8 cellular contexts compared by ENCODE assay signal in the genomic region with DNA sequence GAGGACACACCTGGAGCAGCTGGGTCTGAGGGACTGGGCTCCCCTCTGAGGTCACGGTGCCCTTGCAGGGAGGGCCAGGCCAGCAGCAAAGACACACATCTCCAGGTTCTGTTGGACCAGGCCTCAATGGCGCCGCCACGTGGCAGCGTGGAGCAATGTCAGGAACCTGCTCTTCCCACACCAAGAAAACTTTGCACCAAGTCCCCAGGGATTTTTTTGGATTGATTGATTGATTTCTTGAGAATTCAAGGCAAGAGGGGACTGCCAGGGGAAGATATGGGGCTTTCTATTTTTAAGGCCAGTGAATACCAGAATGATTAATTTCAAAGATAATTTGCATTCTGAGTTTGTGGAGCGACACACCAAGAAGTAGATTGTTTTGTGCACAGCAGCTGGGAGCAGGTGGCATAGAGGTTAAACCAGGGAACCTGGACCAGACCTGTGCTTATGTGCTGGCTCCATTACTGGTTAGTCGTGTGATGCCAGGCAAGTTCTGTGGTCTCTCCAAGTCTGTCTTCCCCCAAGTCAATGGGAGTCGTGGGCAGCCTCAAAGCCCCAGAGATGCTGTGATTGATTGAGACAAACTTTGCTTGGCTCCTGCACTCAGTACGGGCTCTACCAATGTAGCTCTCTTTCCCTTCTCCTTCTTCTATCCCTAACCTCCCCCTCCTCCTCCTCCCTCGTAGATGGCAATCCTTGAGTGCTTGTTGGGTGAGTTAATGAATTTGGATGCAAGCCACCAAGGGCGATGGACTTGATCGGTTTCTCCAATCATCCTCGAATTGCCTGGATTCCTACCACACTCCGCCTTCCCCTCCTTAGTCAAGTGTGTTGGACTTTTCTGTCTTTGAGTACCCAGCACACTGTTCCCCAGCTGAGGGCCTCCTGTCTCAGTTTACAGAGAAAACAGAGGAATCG.
DNase-seq lines count a peak whose midpoint lies in the region; ATAC-seq and TF ChIP-seq lines count a peak whose summit lies in the region.

No MANE protein-coding gene starts in this region.

- H3K36me3 ChIP-seq in colonic mucosa, result no peaks in the 10 kb centered on the region

- DNase-seq in AG08395 (ENCODE audit: low spot score) (peak; percentile 13), T-helper 1 cell (peak in 3 of 5 donors; percentile 28 to 48 (median 30)), colonic mucosa (no peak), myocyte (ENCODE audit: low read depth) (peak; percentile 21), T1000 (lab: John Stamatoyannopoulos, UW) (no peak), G401 (ENCODE audit: low spot score) (no peak), AG20443 (ENCODE audit: low spot score) (no peak)

- H3K4me1 ChIP-seq in colonic mucosa, result no peaks in the 10 kb centered on the region

- H3K27me3 ChIP-seq in colonic mucosa, result no peaks in the 10 kb centered on the region

- TF ChIP-seq CTCF in colonic mucosa (IDR thresholded peaks at IDR 0.05), result peak; percentile 69

- no peak overlapping the region for H3K27ac ChIP-seq in colonic mucosa

- in situ Hi-C loops in G401 (cut with HindIII; ENCODE audit: low sequenced_read_pairs), result no loop called here

- H3K9ac ChIP-seq in colonic mucosa (ENCODE audit: low read depth in 2 of 2, low read length in 2 of 2), result no peak overlapping the region

- no peak overlapping the region for H3K4me3 ChIP-seq in colonic mucosa

- no peaks in the 10 kb centered on the region for H3K9me3 ChIP-seq in colonic mucosa

- ATAC-seq in GM19463 (IDR thresholded peaks at IDR 0.05; ENCODE audit: unreplicated experiment), result peak; percentile 73

- intact Hi-C loops in colonic mucosa (cut with DNase I), result no loop called here

Comparison
In these comparisons a context has a peak if more than half of its experiments do, and no peak if none do; other contexts are left out.
1. DNase-seq: peak in AG08395 (single experiment), T-helper 1 cell (3 of 5) and myocyte (single experiment); none in colonic mucosa (single experiment), T1000 (single experiment), G401 (single experiment) and AG20443 (single experiment).